In genomic region chr14:65286443-65286842, GRCh38 we compare ENCODE assay signal across 9 cellular contexts.
DNase-seq lines count a peak whose midpoint lies in the region; ATAC-seq, FAIRE-seq and TF ChIP-seq lines count a peak whose summit lies in the region.
"Had no signal": no experiment of that assay in that cellular context is flagged by ENCODE, and none has a peak within 500 bp of the region (broad histone marks: within the 10 kb centered on the region; RNA-seq: fewer than 3 reads in every experiment).

No MANE protein-coding gene starts in this region.

- CTCF ChIA-PET in A549 (lab: Yijun Ruan, JAX) = interaction anchor here (1.2 kb wide), 1 partner anchor 123 kb away, joined by 4 read pairs; no protein-coding TSS in a partner anchor
- CTCF ChIA-PET in PC-9 (lab: Charles Lee) = interaction anchor here (0.7 kb wide), 1 partner anchor 73 kb away, joined by 3 read pairs; no protein-coding TSS in a partner anchor

- no peak for TF ChIP-seq EP300 in A549 (IDR thresholded peaks at IDR 0.05)

- peak; percentile 25 to 32; a peak in 2 of 5 replicates for TF ChIP-seq RAD21 in A549 (conservative IDR thresholded peaks at IDR 0.05 in 1 of 2, IDR thresholded peaks at IDR 0.05 in 1 of 2)

- BruUV-seq in PC-9 (replicated peaks; lab: Mats Ljungman, UMichigan) = no TSS peak

- H3K4me3 ChIP-seq in A549 (no peak overlapping the region), GM12865 (ENCODE audit: low read depth, low read length) (no peak overlapping the region), PC-9 (no peak overlapping the region), H7 (ENCODE audit: insufficient read depth, low read depth, low read length) (no peak overlapping the region), heart left ventricle (no peak overlapping the region)

- no peak for FAIRE-seq in A549 (lab: Jason Lieb, UNC)
- FAIRE-seq: islet of Langerhans had no signal

- H3K27ac ChIP-seq in A549 (no peak overlapping the region), PC-9 (no peak overlapping the region), heart left ventricle (no peak overlapping the region)

- peaks cover 29% of the 10 kb centered on the region for H3F3A ChIP-seq in PC-9 (ENCODE audit: insufficient read depth, low read depth)

- intact Hi-C loops in PC-9 (cut with micrococcal nuclease; ENCODE audit: unreplicated experiment) = loop anchor here (1.0 kb wide), 1 partner anchor 126 kb away; the partner anchor contains the start of gene FUT8
- intact Hi-C loops in heart left ventricle (cut with DNase I) = no loop called here

- peak; percentile 19; the same call in 1 of the 3 replicates for TF ChIP-seq CTCF in A549 (IDR thresholded peaks at IDR 0.05)
- TF ChIP-seq CTCF in GM12865 (IDR thresholded peaks at IDR 0.05; ENCODE audit: insufficient read depth, low read depth, low read length, missing control alignments) = peak; percentile 53
- peak; percentile 56 for TF ChIP-seq CTCF in PC-9 (conservative IDR thresholded peaks at IDR 0.05)
- no peak for TF ChIP-seq CTCF in heart left ventricle (IDR thresholded peaks at IDR 0.05)

- H3K9me3 ChIP-seq in A549 (no peaks in the 10 kb centered on the region), PC-9 (ENCODE audit: insufficient read depth, low read depth) (no peaks in the 10 kb centered on the region), heart left ventricle (no peaks in the 10 kb centered on the region)

- H3K4me2 ChIP-seq in A549 (no peak overlapping the region), PC-9 (no peak overlapping the region)

- no peak overlapping the region for H2AFZ ChIP-seq in PC-9

- H3K9me2 ChIP-seq in PC-9 (ENCODE audit: insufficient read depth) = no peaks in the 10 kb centered on the region

- H3K36me3 ChIP-seq in PC-9 (ENCODE audit: low read depth) (no peaks in the 10 kb centered on the region), H7 (replicated peaks; ENCODE audit: control insufficient read depth, insufficient read depth, low read length) (no peaks in the 10 kb centered on the region), heart left ventricle (no peaks in the 10 kb centered on the region)

- H3K4me1 ChIP-seq in A549 = no peaks in the 10 kb centered on the region
- H3K4me1 ChIP-seq in PC-9 (replicated peaks; ENCODE audit: insufficient read depth) = peaks cover 27% of the 10 kb centered on the region
- peaks cover 0 to 35% (median 4%) of the 10 kb centered on the region in 12 donors for H3K4me1 ChIP-seq in heart left ventricle

- no peaks in the 10 kb centered on the region for H4K20me1 ChIP-seq in PC-9 (ENCODE audit: insufficient read depth)

- ATAC-seq in A549 = peak in 1 of 2 experiments; percentile 60; a peak in 2 of 6 replicates
- no peak for ATAC-seq in heart left ventricle

- WGBS in A549 (ENCODE audit: missing lambda C conversion rate) = 82% methylated on average over 8 of the region's 8 CpGs
- 79 to 85% (median 83%) methylated on average over 8 of the region's 8 CpGs for WGBS in heart left ventricle, 4 donors

- TF ChIP-seq POLR2A in A549 (IDR thresholded peaks at IDR 0.05; ENCODE audit: low read length) (no peak), heart left ventricle (IDR thresholded peaks at IDR 0.05) (no peak)

- DNase-seq in A549 (ENCODE audit: low read depth in 1 of 2, low spot score in 1 of 2) (peak; percentile 23 to 32), GM12865 (ENCODE audit: low read depth) (peak; percentile 85), PC-9 (no peak), fibroblast of gingiva (ENCODE audit: low read depth) (peak; percentile 17), H7 (no peak), NCI-H128 (lab: John Stamatoyannopoulos, UW; ENCODE audit: unreplicated experiment) (no peak), NOMO-1 treated with dmso at 0.1 percent for 144 hours (lab: John Stamatoyannopoulos, UW; ENCODE audit: unreplicated experiment) (no peak), heart left ventricle (no peak)

- POLR2A ChIA-PET in A549 (lab: Yijun Ruan, JAX) (interaction anchor here (1.0 kb wide), 1 partner anchor 126 kb away, joined by 3 read pairs; the partner anchor contains the start of gene FUT8), PC-9 (lab: Charles Lee; ENCODE audit: unreplicated experiment) (interaction anchor here (0.8 kb wide), 1 partner anchor 35 kb away, joined by 13 read pairs; no protein-coding TSS in a partner anchor)

- H3K27me3 ChIP-seq in PC-9 (ENCODE audit: insufficient read depth, low read depth) = no peaks in the 10 kb centered on the region
- H3K27me3 ChIP-seq in H7 (ENCODE audit: control insufficient read depth, insufficient read depth, low read length) = no peaks in the 10 kb centered on the region
- H3K27me3 ChIP-seq in heart left ventricle = no peaks in the 10 kb centered on the region

- H3K79me2 ChIP-seq in PC-9 (ENCODE audit: low read depth) = no peaks in the 10 kb centered on the region

TF ChIP-seq in A549, 52 proteins besides CTCF, POLR2A, EP300 and RAD21:
- TF ChIP-seq SMC3 (IDR thresholded peaks at IDR 0.05) = peak; percentile 18; the same call in 1 of the 3 replicates
- no peak for TF ChIP-seq JUNB (IDR thresholded peaks at IDR 0.05)

Comparison
In these comparisons a context has a peak if more than half of its experiments do, and no peak if none do; other contexts are left out.
1. DNase-seq: peak in A549 (2 of 2), GM12865 (single experiment) and fibroblast of gingiva (single experiment); none in PC-9 (0 of 2), H7 (single experiment), NCI-H128 (single experiment), NOMO-1 treated with dmso at 0.1 percent for 144 hours (single experiment) and heart left ventricle (0 of 5).
2. CTCF ChIP-seq: peak in A549 (single experiment), GM12865 (single experiment) and PC-9 (single experiment); none in heart left ventricle (0 of 12).